Comparison of ENCODE assay signal across 10 cellular contexts in the genomic region with DNA sequence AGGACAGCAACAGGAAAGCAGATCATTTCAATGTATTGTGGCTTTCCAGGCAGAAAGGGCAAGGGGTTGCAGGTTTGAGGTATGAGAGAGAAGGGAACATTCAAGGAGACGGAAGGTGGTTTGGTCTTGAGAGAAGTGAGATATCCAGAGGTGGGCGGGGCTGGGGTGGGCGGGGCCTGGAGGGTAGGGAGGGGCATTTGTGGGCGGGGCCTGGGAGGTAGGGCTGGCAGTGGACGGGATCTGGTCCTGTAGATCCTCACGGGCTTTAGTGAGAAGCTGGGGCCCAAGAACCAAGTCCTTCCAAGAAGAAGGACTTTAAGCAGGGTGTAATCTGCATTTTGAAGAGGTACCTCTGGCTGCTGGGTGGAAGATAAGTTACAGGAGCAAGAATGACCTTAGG.
"Had no signal": no experiment of that assay in that cellular context is flagged by ENCODE, and none has a peak within 500 bp of the region (broad histone marks: within the 10 kb centered on the region; RNA-seq: fewer than 3 reads in every experiment).

No MANE protein-coding gene starts in this region.

- H3K4me1 ChIP-seq: left lung, sigmoid colon had no signal

- DNase-seq: activated effector memory CD4-positive, alpha-beta T cell treated with Interleukin-2 at 50 U/mL for 16 hours; activated T-cell treated with anti-CD3 and anti-CD28 coated beads, Interleukin-2, amount 50 U/mL, for 1 hour; left lung; mesenchymal stem cell; sigmoid colon; stimulated activated CD4-positive, alpha-beta T cell treated with anti-CD3 and anti-CD28 coated beads, Interleukin-12 subunit alpha, Interleukin-12 subunit beta, amount 100 ng/mL, for 4 hours; stimulated activated naive CD4-positive, alpha-beta T cell; T-helper 17 cell had no signal

- H3K36me3 ChIP-seq: left lung, sigmoid colon had no signal

- FAIRE-seq: islet of Langerhans had no signal

- H3K9me3 ChIP-seq: sigmoid colon had no signal

- H3K4me3 ChIP-seq: left lung, sigmoid colon had no signal

- ATAC-seq: activated CD4-positive, CD25-positive, alpha-beta regulatory T cell treated with anti-CD3 and anti-CD28 coated beads, Interleukin-2, amount 50 U/mL, for 24 hours; left lung; T-helper 17 cell had no signal

- H3K27me3 ChIP-seq: left lung, sigmoid colon had no signal

- H3K27ac ChIP-seq: left lung, sigmoid colon had no signal
